Comparison of ENCODE assay signal across 8 cellular contexts in the genomic region with DNA sequence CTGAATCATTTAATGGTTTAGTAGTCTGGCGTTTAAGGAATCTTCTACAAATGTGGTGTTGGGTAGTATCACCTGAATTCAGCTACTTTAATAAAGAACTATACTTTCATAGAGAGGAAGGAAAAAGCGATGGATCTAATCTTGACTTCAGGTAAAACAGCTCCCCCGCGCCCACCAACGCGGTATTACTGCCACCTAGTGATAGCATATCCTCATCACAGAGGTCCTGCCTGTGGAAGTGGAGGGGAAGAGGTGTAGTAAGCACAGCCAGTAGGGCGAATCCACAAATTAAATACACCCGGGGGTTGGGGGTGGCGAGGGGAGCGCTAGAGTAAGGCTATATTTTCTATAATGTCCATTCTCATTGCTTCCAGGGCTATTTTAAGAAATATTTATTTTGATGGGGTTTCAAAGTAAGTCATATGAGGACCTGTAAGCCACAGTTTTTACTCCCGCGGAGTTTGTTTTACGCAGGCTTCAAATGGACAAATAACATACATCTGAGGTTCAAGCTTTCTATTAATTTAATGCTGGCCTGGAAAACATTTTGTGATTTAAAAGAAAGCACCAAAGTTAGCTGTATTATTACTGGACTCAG. TPM values are rescaled to one million over a fixed set of nuclear protein-coding genes. Genes with fewer than 3 reads are reported as not detected.
DNase-seq lines count a peak whose midpoint lies in the region; ATAC-seq and TF ChIP-seq lines count a peak whose summit lies in the region.

No MANE protein-coding gene starts in this region.

- H3K36me3 Mint-ChIP-seq in naive thymus-derived CD4-positive, alpha-beta T cell: no peaks in the 10 kb centered on the region

- no peak overlapping the region for H3K27ac Mint-ChIP-seq in naive thymus-derived CD4-positive, alpha-beta T cell

- H3K27ac ChIP-seq in AG04450 (ENCODE audit: low read depth, low read length): no peak overlapping the region
- no peak overlapping the region for H3K27ac ChIP-seq in naive thymus-derived CD4-positive, alpha-beta T cell (ENCODE audit: low read depth, low read length)
- H3K27ac ChIP-seq in stomach: no peak overlapping the region

- H3K4me1 ChIP-seq in naive thymus-derived CD4-positive, alpha-beta T cell (ENCODE audit: control insufficient read depth in 2 of 2, insufficient read depth in 2 of 2, low read length in 2 of 2): no peaks in the 10 kb centered on the region
- peaks cover 0 to 8% (median 2%) of the 10 kb centered on the region in 4 donors for H3K4me1 ChIP-seq in stomach

- no peak overlapping the region for H3K4me3 Mint-ChIP-seq in naive thymus-derived CD4-positive, alpha-beta T cell

- no peak for TF ChIP-seq POLR2A in stomach (IDR thresholded peaks at IDR 0.05)

- no peaks in the 10 kb centered on the region for H3K36me3 ChIP-seq in naive thymus-derived CD4-positive, alpha-beta T cell (ENCODE audit: control insufficient read depth in 2 of 3, insufficient read depth in 3 of 3, low read length in 3 of 3)
- no peaks in the 10 kb centered on the region for H3K36me3 ChIP-seq in stomach

- ATAC-seq in GM18519 (IDR thresholded peaks at IDR 0.05; ENCODE audit: low FRiP score, unreplicated experiment) (peak; percentile 87), HG02970 (IDR thresholded peaks at IDR 0.05; ENCODE audit: low FRiP score, unreplicated experiment) (peak; percentile 75)
- peak; percentile 92 for ATAC-seq in naive thymus-derived CD4-positive, alpha-beta T cell

- DNase-seq in AG04450 (ENCODE audit: low read depth, low spot score) (no peak), NCI-H345 (lab: John Stamatoyannopoulos, UW) (peak; percentile 45), stomach (peak; percentile 71)
- peak; percentile 35 to 68 for DNase-seq in activated CD4-positive, alpha-beta T cell treated with anti-CD3 and anti-CD28 coated beads, Interleukin-2, amount 50 U/mL, for 24 hours (ENCODE audit: low read depth in 1 of 2, low spot score in 1 of 2)
- DNase-seq in effector CD8-positive, alpha-beta T cell (lab: John Stamatoyannopoulos, UW): peak; percentile 41
- DNase-seq in naive thymus-derived CD4-positive, alpha-beta T cell: peak; percentile 28 to 78 (median 72)

- H3K27me3 ChIP-seq in AG04450 (ENCODE audit: control insufficient read depth, insufficient read depth, low read length) (no peaks in the 10 kb centered on the region), stomach (no peaks in the 10 kb centered on the region)
- H3K27me3 ChIP-seq in naive thymus-derived CD4-positive, alpha-beta T cell (ENCODE audit: control insufficient read depth in 2 of 2, insufficient read depth in 2 of 2, low read length in 2 of 2): no peaks in the 10 kb centered on the region

- CTCF ChIA-PET in AG04450 (lab: Charles Lee): interaction anchor here (0.5 to 2.1 kb wide), 28 partner anchors 9 to 868 kb away, joined by 3 to 23 read pairs (median 4); a partner anchor contains a TSS
- CTCF ChIA-PET in naive thymus-derived CD4-positive, alpha-beta T cell (lab: Charles Lee): interaction anchor here (0.6 to 3.0 kb wide), 24 partner anchors 9 to 754 kb away, joined by 3 to 27 read pairs (median 4); a partner anchor contains a TSS

- H3K4me1 Mint-ChIP-seq in naive thymus-derived CD4-positive, alpha-beta T cell: peaks cover 4 to 10% (median 5%) of the 10 kb centered on the region in 7 donors

- H3K4me3 ChIP-seq in AG04450 (ENCODE audit: low read depth, low read length) (no peak overlapping the region), stomach (no peak overlapping the region)
- H3K4me3 ChIP-seq in naive thymus-derived CD4-positive, alpha-beta T cell (ENCODE audit: low read length): no peak overlapping the region

- no peak for TF ChIP-seq EP300 in stomach (IDR thresholded peaks at IDR 0.05)

- 22 to 33% (median 24%) methylated on average over 13 of the region's 13 CpGs for WGBS in stomach, 5 donors

- H3K9me3 Mint-ChIP-seq in naive thymus-derived CD4-positive, alpha-beta T cell: no peaks in the 10 kb centered on the region

- H3K9me3 ChIP-seq in AG04450 (ENCODE audit: control insufficient read depth, insufficient read depth, low read length): no peaks in the 10 kb centered on the region
- no peaks in the 10 kb centered on the region for H3K9me3 ChIP-seq in naive thymus-derived CD4-positive, alpha-beta T cell (ENCODE audit: control insufficient read depth in 2 of 3, low read length in 3 of 3)
- H3K9me3 ChIP-seq in stomach: no peaks in the 10 kb centered on the region

- TF ChIP-seq CTCF in AG04450 (IDR thresholded peaks at IDR 0.05; ENCODE audit: low read depth, low read length) (peak; percentile 62), stomach (IDR thresholded peaks at IDR 0.05) (peak in 5 of 7 experiments; percentile 37 to 58 (median 42))

- H3K27me3 Mint-ChIP-seq in naive thymus-derived CD4-positive, alpha-beta T cell: peaks cover 0 to 17% (median 7%) of the 10 kb centered on the region in 5 donors

- intact Hi-C loops in naive thymus-derived CD4-positive, alpha-beta T cell (cut with micrococcal nuclease): loop anchor here (1.0 to 10.0 kb wide), 8 partner anchors 247 to 813 kb away; a partner anchor contains a TSS
- intact Hi-C loops in stomach (cut with DNase I; ENCODE audit: low total_unique reads): no loop called here

- POLR2A ChIA-PET in AG04450 (lab: Yijun Ruan, JAX): no interaction called here
- POLR2A ChIA-PET in naive thymus-derived CD4-positive, alpha-beta T cell (lab: Charles Lee): interaction anchor here (0.6 to 2.5 kb wide), 9 partner anchors 10 to 1234 kb away, joined by 3 to 10 read pairs (median 3); a partner anchor contains a TSS

RNA-seq across cellular contexts. Expression of a gene that starts 8.3 kb away (rescaled TPM):
- not detected in 2 replicates for polyA plus RNA-seq in AG04450 (2011; rRNA removed)
- polyA minus RNA-seq in AG04450 (2011; rRNA and poly(A)+ RNA removed): not detected in 2 replicates
- 10 to 100 TPM; 10.9 to 49.6 (median 20.7) TPM for total RNA-seq in naive thymus-derived CD4-positive, alpha-beta T cell
- polyA plus RNA-seq in naive thymus-derived CD4-positive, alpha-beta T cell: 10 to 100 TPM; 17.7 to 23.2 TPM
- 10 to 100 TPM in 3 of 5 donors, 1 to 10 TPM in 1, under 1 TPM in 1; 0.45 to 72.4 (median 13.4) TPM for total RNA-seq in stomach
- 1 to 10 TPM; 1.6 to 8.2 (median 7.2) TPM for polyA plus RNA-seq in stomach
